ENCODE assay signal across 1 cellular context in the genomic region with DNA sequence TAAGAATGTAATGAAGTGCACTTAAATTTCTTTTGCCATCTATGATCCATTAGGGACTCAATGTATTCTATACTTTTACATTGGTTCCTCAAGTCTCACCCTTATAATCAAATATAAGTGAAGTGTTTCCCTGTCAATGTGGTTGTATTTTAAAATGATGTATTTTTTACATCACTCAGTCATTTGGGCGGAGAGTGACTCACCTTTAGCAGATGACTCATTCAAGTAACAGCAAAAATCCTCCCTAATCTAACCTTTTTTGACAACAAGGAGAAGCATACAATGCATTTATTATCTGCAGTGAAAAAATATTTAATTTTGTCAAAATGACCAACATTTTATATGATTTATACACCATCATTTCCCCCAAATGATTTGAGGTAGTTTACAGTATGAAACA.
TF ChIP-seq lines count a peak whose summit lies in the region.

No MANE protein-coding gene starts in this region.

TF ChIP-seq in HEK293, 187 proteins besides CTCF, POLR2A, EP300 and RAD21 (continued from another document):
- TF ChIP-seq SP7 (tag by site-specific recombination; IDR thresholded peaks at IDR 0.05), result peak; percentile 45; the same call in 1 of the 2 replicates
- TF ChIP-seq, protein P1, sequence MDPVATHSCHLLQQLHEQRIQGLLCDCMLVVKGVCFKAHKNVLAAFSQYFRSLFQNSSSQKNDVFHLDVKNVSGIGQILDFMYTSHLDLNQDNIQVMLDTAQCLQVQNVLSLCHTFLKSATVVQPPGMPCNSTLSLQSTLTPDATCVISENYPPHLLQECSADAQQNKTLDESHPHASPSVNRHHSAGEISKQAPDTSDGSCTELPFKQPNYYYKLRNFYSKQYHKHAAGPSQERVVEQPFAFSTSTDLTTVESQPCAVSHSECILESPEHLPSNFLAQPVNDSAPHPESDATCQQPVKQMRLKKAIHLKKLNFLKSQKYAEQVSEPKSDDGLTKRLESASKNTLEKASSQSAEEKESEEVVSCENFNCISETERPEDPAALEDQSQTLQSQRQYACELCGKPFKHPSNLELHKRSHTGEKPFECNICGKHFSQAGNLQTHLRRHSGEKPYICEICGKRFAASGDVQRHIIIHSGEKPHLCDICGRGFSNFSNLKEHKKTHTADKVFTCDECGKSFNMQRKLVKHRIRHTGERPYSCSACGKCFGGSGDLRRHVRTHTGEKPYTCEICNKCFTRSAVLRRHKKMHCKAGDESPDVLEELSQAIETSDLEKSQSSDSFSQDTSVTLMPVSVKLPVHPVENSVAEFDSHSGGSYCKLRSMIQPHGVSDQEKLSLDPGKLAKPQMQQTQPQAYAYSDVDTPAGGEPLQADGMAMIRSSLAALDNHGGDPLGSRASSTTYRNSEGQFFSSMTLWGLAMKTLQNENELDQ (tag by site-specific recombination; IDR thresholded peaks at IDR 0.05; ENCODE audit: low read depth), result no peak
- peak; percentile 49 for TF ChIP-seq ZNF629 (tag by site-specific recombination; IDR thresholded peaks at IDR 0.05)
- TF ChIP-seq, protein P2, sequence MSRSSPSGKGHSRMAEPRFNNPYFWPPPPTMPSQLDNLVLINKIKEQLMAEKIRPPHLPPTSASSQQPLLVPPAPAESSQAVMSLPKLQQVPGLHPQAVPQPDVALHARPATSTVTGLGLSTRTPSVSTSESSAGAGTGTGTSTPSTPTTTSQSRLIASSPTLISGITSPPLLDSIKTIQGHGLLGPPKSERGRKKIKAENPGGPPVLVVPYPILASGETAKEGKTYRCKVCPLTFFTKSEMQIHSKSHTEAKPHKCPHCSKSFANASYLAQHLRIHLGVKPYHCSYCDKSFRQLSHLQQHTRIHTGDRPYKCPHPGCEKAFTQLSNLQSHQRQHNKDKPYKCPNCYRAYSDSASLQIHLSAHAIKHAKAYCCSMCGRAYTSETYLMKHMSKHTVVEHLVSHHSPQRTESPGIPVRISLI (tag by site-specific recombination; IDR thresholded peaks at IDR 0.05), result 0 out of 2 replicates have a peak, but pooled peaks have one; percentile 51
- 0 out of 2 replicates have a peak, but pooled peaks have one; percentile 24 for TF ChIP-seq ZNF660 (tag by site-specific recombination; IDR thresholded peaks at IDR 0.05)
- TF ChIP-seq ZNF610 (tag by site-specific recombination; IDR thresholded peaks at IDR 0.05; ENCODE audit: borderline replicate concordance), result no peak
- TF ChIP-seq ZBTB48 (tag by site-specific recombination; IDR thresholded peaks at IDR 0.05), result no peak
